25 cellular contexts compared by ENCODE assay signal in genomic region chr2:12321886-12322285, GRCh38.
DNase-seq lines count a peak whose midpoint lies in the region; ATAC-seq and TF ChIP-seq lines count a peak whose summit lies in the region.
"Had no signal": no experiment of that assay in that cellular context is flagged by ENCODE, and none has a peak within 500 bp of the region (broad histone marks: within the 10 kb centered on the region; RNA-seq: fewer than 3 reads in every experiment).

No MANE protein-coding gene starts in this region.

- H3K9me3 ChIP-seq in GM23248 (ENCODE audit: low read depth): no peaks in the 10 kb centered on the region
- no peaks in the 10 kb centered on the region for H3K9me3 ChIP-seq in skeletal muscle satellite cell (replicated peaks; ENCODE audit: low read length)
- H3K9me3 ChIP-seq: esophagus squamous epithelium, left lung had no signal

- WGBS in GM23248 (ENCODE audit: low coverage in 1 of 2, low lambda C conversion rate in 2 of 2, missing lambda C conversion rate in 2 of 2), 2 experiments: 4 to 6% methylated on average over 2 of the region's 2 CpGs

- no peaks in the 10 kb centered on the region for H3K9me2 ChIP-seq in GM23248 (ENCODE audit: insufficient read depth)

- DNase-seq in GM23248: peak; percentile 57
- peak; percentile 99 for DNase-seq in SK-MEL-5 (ENCODE audit: low read depth, low spot score)
- peak; percentile 66 for DNase-seq in fibroblast of mammary gland (ENCODE audit: low read depth)
- no peak for DNase-seq in HuH-7.5 (ENCODE audit: low spot score)
- no peak for DNase-seq in GOT3 (lab: John Stamatoyannopoulos, UW)
- DNase-seq: activated CD4-positive, CD25-positive, alpha-beta regulatory T cell; activated CD8-positive, alpha-beta memory T cell treated with anti-CD3 and anti-CD28 coated beads, Interleukin-2, amount 50 U/mL, for 4 hours; activated naive CD4-positive, alpha-beta T cell treated with anti-CD3 and anti-CD28 coated beads for 36 hours; esophagus squamous epithelium; GF-D8; Kasumi-1; MV-4-11; naive thymus-derived CD4-positive, alpha-beta T cell; NCI-H1436 treated with DMSO at 0.1 percent for 48 hours; NCI-H2107; NCI-H82; small intestine; stimulated activated CD4-positive, alpha-beta T cell treated with anti-CD3 and anti-CD28 coated beads, Interleukin-1b, Interleukin-23, amount 100 ng/mL, for 48 hours; SW 1271 had no signal

- H3K27ac ChIP-seq in GM23248: peak overlapping the region; percentile 66
- H3K27ac ChIP-seq: BLaER1, HL-60 had no signal

- H2AFZ ChIP-seq in GM23248: no peak overlapping the region

- ATAC-seq in HG02870 (IDR thresholded peaks at IDR 0.05; ENCODE audit: unreplicated experiment) (no peak), GM18520 (IDR thresholded peaks at IDR 0.05; ENCODE audit: unreplicated experiment) (no peak)
- ATAC-seq: naive thymus-derived CD4-positive, alpha-beta T cell had no signal

- H3K79me2 ChIP-seq in GM23248 (ENCODE audit: insufficient read depth): no peaks in the 10 kb centered on the region

- H3K27me3 ChIP-seq in GM23248 (replicated peaks; ENCODE audit: insufficient read depth) (no peaks in the 10 kb centered on the region), skeletal muscle satellite cell (ENCODE audit: control insufficient read depth, insufficient read depth, low read length) (no peaks in the 10 kb centered on the region)
- H3K27me3 ChIP-seq: BLaER1, left lung had no signal

- H3K4me1 ChIP-seq in GM23248 (ENCODE audit: insufficient read depth) (peaks cover 51% of the 10 kb centered on the region), skeletal muscle satellite cell (ENCODE audit: control insufficient read depth, insufficient read depth, low read length) (peaks cover 53% of the 10 kb centered on the region)

- 0 out of 2 replicates have a peak overlapping the region, but pooled peaks have one; percentile 14 for H3K9ac ChIP-seq in GM23248
- H3K9ac ChIP-seq in skeletal muscle satellite cell (ENCODE audit: low read depth, low read length): peak overlapping the region; percentile 32
- H3K9ac ChIP-seq: BLaER1 had no signal

- H3K4me2 ChIP-seq in GM23248 (ENCODE audit: unreplicated experiment) (peak overlapping the region; percentile 64), skeletal muscle satellite cell (ENCODE audit: low read length) (peak overlapping the region; percentile 38)
- H3K4me2 ChIP-seq: BLaER1 had no signal

- H3K4me3 ChIP-seq in GM23248 (peak overlapping the region; percentile 15), fibroblast of mammary gland (ENCODE audit: control insufficient read depth, low read depth, low read length) (no peak overlapping the region), skeletal muscle satellite cell (ENCODE audit: low read length) (peak overlapping the region; percentile 11)
- H3K4me3 ChIP-seq: BLaER1, esophagus squamous epithelium, left lung had no signal

- in situ Hi-C loops in GM23248 (cut with MboI) (no loop called here), SK-MEL-5 (cut with HindIII; ENCODE audit: low pct_unique_long_range_greater_than_20kb, low sequenced_read_pairs) (no loop called here)

- H3K36me3 ChIP-seq in GM23248 (ENCODE audit: low read depth) (no peaks in the 10 kb centered on the region), skeletal muscle satellite cell (ENCODE audit: insufficient read depth, low read length) (no peaks in the 10 kb centered on the region)
- H3K36me3 ChIP-seq: BLaER1, esophagus squamous epithelium, left lung had no signal

- peaks cover 61% of the 10 kb centered on the region for H3F3A ChIP-seq in GM23248 (ENCODE audit: insufficient read depth)

- no peaks in the 10 kb centered on the region for H4K20me1 ChIP-seq in GM23248 (ENCODE audit: insufficient read depth)
- H4K20me1 ChIP-seq: BLaER1 had no signal

- no peak for TF ChIP-seq CTCF in fibroblast of mammary gland (conservative IDR thresholded peaks at IDR 0.05; ENCODE audit: control insufficient read depth, insufficient read depth, low read depth, low read length)

Comparison
In these comparisons a context has a peak if more than half of its experiments do, and no peak if none do; other contexts are left out.
1. DNase-seq: peak in GM23248 (single experiment), SK-MEL-5 (single experiment) and fibroblast of mammary gland (single experiment); none in HuH-7.5 (single experiment) and GOT3 (single experiment).